In genomic region chr14:57976701-57977100, GRCh38 we compare ENCODE assay signal across 6 cellular contexts.
"Had no signal": no experiment of that assay in that cellular context is flagged by ENCODE, and none has a peak within 500 bp of the region (broad histone marks: within the 10 kb centered on the region; RNA-seq: fewer than 3 reads in every experiment).

No MANE protein-coding gene starts in this region.

- DNase-seq: GM23248, GOT3, H7, H9, HCEC 1CT, HFFc6 had no signal
